Comparison of ENCODE assay signal across 8 cellular contexts in the genomic region with DNA sequence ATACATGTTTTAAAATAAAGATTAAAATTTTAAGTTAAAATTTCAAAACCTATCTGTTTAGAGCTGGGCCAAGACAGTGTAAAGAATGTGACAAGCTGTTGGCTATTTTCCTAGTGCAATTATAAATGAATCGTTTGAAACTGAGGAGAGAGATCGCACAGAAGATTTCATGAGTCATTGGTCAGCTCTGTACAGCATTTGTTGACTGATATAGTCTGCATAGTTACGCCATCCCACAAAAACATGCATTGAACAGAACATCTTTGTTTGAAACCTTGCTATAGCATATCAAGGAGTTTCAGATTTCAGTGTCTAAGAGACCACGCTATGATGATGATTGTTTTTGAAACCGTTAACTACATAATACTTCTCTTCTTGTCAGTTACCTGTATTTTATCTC. TPM values are rescaled to one million over a fixed set of nuclear protein-coding genes. Genes with fewer than 3 reads are reported as not detected.
DNase-seq lines count a peak whose midpoint lies in the region; ATAC-seq and TF ChIP-seq lines count a peak whose summit lies in the region.

No MANE protein-coding gene starts in this region.

- ATAC-seq in GM19023 (IDR thresholded peaks at IDR 0.05; ENCODE audit: unreplicated experiment) (no peak), natural killer cell (no peak)

- intact Hi-C loops in natural killer cell (cut with micrococcal nuclease) (no loop called here), posterior vena cava (cut with DNase I) (no loop called here)

- DNase-seq in Daoy (ENCODE audit: low read depth) (peak; percentile 74), HT1080 (ENCODE audit: low read depth) (peak; percentile 94), amniotic epithelial cell (ENCODE audit: low read depth) (peak; percentile 97), medulla oblongata (ENCODE audit: extremely low spot score) (peak; percentile 50), natural killer cell (no peak), NCI-H2171 (lab: John Stamatoyannopoulos, UW) (no peak), posterior vena cava (ENCODE audit: low spot score) (no peak)

- no peak for TF ChIP-seq CTCF in natural killer cell (IDR thresholded peaks at IDR 0.05)

- peaks cover 5% of the 10 kb centered on the region in 2 donors for H3K4me1 Mint-ChIP-seq in natural killer cell

- H3K27me3 Mint-ChIP-seq in natural killer cell (ENCODE audit: low read depth in 2 of 2), result peaks cover 25 to 37% of the 10 kb centered on the region in 2 donors

- no peak overlapping the region for H3K27ac Mint-ChIP-seq in natural killer cell

- no peak overlapping the region for H3K4me3 Mint-ChIP-seq in natural killer cell

- H3K9me3 Mint-ChIP-seq in natural killer cell, result peaks cover 0 to 2% of the 10 kb centered on the region in 2 donors

- no peaks in the 10 kb centered on the region for H3K36me3 Mint-ChIP-seq in natural killer cell

RNA-seq across cellular contexts. Expression of a gene that starts 1.3 kb away (rescaled TPM):
- not detected in 2 replicates for total RNA-seq in Daoy (2014; rRNA removed; shearing (Covaris generic))
- 0.10 and 0.50 TPM in 2 replicates for total RNA-seq in HT1080 (2014; rRNA removed; shearing (Covaris generic))
- polyA plus RNA-seq in HT1080 (2015; cell fraction: cytosol; rRNA removed), result 0.20 and 0.29 TPM in 2 replicates
- polyA plus RNA-seq in HT1080 (2015; cell fraction: nucleus; rRNA removed), result 0.27 and 0.37 TPM in 2 replicates
- not detected for total RNA-seq in natural killer cell
- total RNA-seq in posterior vena cava, result not detected

Comparison
In these comparisons a context has a peak if more than half of its experiments do, and no peak if none do; other contexts are left out.
1. DNase-seq: peak in Daoy (single experiment), HT1080 (single experiment), amniotic epithelial cell (single experiment) and medulla oblongata (single experiment); none in natural killer cell (single experiment), NCI-H2171 (single experiment) and posterior vena cava (single experiment).